ENCODE assay signal across 19 cellular contexts in genomic region chr20:24617080-24617432, GRCh38.
"Had no signal": no experiment of that assay in that cellular context is flagged by ENCODE, and none has a peak within 500 bp of the region (broad histone marks: within the 10 kb centered on the region; RNA-seq: fewer than 3 reads in every experiment).

No MANE protein-coding gene starts in this region.

- DNase-seq: cortex of kidney; effector memory CD8-positive, alpha-beta T cell; foreskin fibroblast; gastrocnemius medialis; left ventricle myocardium superior; lower lobe of right lung; naive thymus-derived CD8-positive, alpha-beta T cell; nephron progenitor cell; right cardiac atrium; stimulated activated CD4-positive, alpha-beta T cell treated with anti-CD3 and anti-CD28 coated beads, Interleukin-15, amount 100 ng/mL, for 24 hours; stimulated activated CD4-positive, alpha-beta T cell treated with anti-CD3 and anti-CD28 coated beads, Interleukin-2, amount 100 ng/mL, for 48 hours; stimulated activated naive CD8-positive, alpha-beta T cell treated with anti-CD3 and anti-CD28 coated beads, Interleukin-15, Interleukin-2, amounts not matched to agents 100 U/mL and 50 U/mL, for 24 hours; substantia nigra; testis had no signal

- H3K27ac ChIP-seq: gastrocnemius medialis, lower lobe of right lung, parathyroid adenoma, prostate gland, skin epidermis, testis, tibial nerve, upper lobe of left lung had no signal

- H3K27me3 ChIP-seq: gastrocnemius medialis, testis, tibial nerve, upper lobe of left lung had no signal

- H3K9me3 ChIP-seq: gastrocnemius medialis, lower lobe of right lung, prostate gland, testis, tibial nerve, upper lobe of left lung had no signal

- H3K4me1 ChIP-seq: gastrocnemius medialis, lower lobe of right lung, prostate gland, testis, tibial nerve, upper lobe of left lung had no signal

- H3K36me3 Mint-ChIP-seq: naive thymus-derived CD8-positive, alpha-beta T cell had no signal

- H3K36me3 ChIP-seq: gastrocnemius medialis, lower lobe of right lung, prostate gland, tibial nerve, upper lobe of left lung had no signal

- H3K9ac ChIP-seq: parathyroid adenoma had no signal

- H3K9me3 Mint-ChIP-seq: effector memory CD8-positive, alpha-beta T cell; naive thymus-derived CD8-positive, alpha-beta T cell; nephron progenitor cell had no signal

- H3K4me3 ChIP-seq: gastrocnemius medialis, lower lobe of right lung, prostate gland, skin epidermis, testis, tibial nerve, upper lobe of left lung had no signal

- H3K27ac Mint-ChIP-seq: effector memory CD8-positive, alpha-beta T cell; naive thymus-derived CD8-positive, alpha-beta T cell; nephron progenitor cell had no signal

- H3K4me3 Mint-ChIP-seq: effector memory CD8-positive, alpha-beta T cell; naive thymus-derived CD8-positive, alpha-beta T cell; nephron progenitor cell had no signal

- ATAC-seq: effector memory CD8-positive, alpha-beta T cell; gastrocnemius medialis; left ventricle myocardium superior; naive thymus-derived CD8-positive, alpha-beta T cell; stimulated activated naive CD8-positive, alpha-beta T cell treated with anti-CD3 and anti-CD28 coated beads, Interleukin-15, Interleukin-2, amounts not matched to agents 100 U/mL and 50 U/mL, for 24 hours had no signal

- H3K4me1 Mint-ChIP-seq: nephron progenitor cell had no signal
